ENCODE assay signal across 1 cellular context in the genomic region with DNA sequence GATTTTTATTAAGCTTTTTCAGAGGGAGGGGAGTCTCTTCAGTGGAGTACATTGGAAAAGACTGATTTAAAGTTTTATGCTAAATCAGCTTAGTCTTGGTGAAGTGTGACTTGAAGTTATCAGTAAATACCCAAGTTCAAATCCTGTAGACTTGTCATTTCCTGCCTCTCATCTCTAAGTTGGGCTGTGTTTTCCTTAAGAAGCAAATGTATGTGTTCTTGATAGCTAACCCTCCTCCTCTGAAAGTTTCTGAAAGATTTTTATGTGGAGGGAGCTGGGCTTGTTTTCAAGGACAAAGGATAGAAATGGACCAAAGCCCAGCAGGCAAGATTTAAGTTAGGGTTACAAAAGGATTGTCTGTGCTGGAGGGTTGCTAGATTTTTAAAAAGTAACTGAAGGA.
TF ChIP-seq lines count a peak whose summit lies in the region.

No MANE protein-coding gene starts in this region.

TF ChIP-seq in GM12878, 131 proteins besides CTCF, POLR2A, EP300 and RAD21:
- TF ChIP-seq, protein P1, sequence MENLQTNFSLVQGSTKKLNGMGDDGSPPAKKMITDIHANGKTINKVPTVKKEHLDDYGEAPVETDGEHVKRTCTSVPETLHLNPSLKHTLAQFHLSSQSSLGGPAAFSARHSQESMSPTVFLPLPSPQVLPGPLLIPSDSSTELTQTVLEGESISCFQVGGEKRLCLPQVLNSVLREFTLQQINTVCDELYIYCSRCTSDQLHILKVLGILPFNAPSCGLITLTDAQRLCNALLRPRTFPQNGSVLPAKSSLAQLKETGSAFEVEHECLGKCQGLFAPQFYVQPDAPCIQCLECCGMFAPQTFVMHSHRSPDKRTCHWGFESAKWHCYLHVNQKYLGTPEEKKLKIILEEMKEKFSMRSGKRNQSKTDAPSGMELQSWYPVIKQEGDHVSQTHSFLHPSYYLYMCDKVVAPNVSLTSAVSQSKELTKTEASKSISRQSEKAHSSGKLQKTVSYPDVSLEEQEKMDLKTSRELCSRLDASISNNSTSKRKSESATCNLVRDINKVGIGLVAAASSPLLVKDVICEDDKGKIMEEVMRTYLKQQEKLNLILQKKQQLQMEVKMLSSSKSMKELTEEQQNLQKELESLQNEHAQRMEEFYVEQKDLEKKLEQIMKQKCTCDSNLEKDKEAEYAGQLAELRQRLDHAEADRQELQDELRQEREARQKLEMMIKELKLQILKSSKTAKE (IDR thresholded peaks at IDR 0.05; ENCODE audit: low read depth, poor library complexity, severe bottlenecking): no peak
